In the genomic region with DNA sequence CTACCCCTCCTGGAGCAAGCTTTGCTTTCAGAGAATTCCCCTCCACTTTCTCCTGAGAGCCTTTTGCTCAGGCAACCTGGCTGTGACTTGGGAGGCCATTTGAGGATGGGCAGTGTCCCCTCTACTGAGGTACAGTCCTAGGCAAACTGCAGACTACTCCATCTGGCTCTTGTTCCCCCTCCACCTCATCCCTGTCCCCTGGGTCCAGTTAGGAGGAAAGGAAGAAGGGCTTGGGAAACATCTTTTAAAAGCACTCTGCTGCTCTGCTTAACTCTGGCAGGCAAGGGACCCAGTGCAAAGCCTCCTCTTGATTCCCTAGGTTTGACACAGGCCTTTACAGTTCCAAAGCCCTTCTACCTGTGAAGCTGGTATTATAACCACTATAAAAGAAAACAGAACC, we compare ENCODE assay signal across 1 cellular context.
TF ChIP-seq lines count a peak whose summit lies in the region.

No MANE protein-coding gene starts in this region.

TF ChIP-seq in IMR-90, 13 proteins besides CTCF, POLR2A, EP300 and RAD21 (continued from another document):
- TF ChIP-seq BHLHE40 (IDR thresholded peaks at IDR 0.05; ENCODE audit: low read depth, low read length), result no peak
- TF ChIP-seq, protein P1, sequence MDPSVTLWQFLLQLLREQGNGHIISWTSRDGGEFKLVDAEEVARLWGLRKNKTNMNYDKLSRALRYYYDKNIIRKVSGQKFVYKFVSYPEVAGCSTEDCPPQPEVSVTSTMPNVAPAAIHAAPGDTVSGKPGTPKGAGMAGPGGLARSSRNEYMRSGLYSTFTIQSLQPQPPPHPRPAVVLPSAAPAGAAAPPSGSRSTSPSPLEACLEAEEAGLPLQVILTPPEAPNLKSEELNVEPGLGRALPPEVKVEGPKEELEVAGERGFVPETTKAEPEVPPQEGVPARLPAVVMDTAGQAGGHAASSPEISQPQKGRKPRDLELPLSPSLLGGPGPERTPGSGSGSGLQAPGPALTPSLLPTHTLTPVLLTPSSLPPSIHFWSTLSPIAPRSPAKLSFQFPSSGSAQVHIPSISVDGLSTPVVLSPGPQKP (IDR thresholded peaks at IDR 0.05; ENCODE audit: borderline replicate concordance, low read depth, low read length), result no peak
- no peak for TF ChIP-seq MAFK (IDR thresholded peaks at IDR 0.05; ENCODE audit: low read depth, low read length)
- TF ChIP-seq RFX5 (IDR thresholded peaks at IDR 0.05; ENCODE audit: low read depth, low read length), result no peak
